6 cellular contexts compared by ENCODE assay signal in genomic region chr9:133477992-133478850, GRCh38. TPM values are rescaled to one million over a fixed set of nuclear protein-coding genes. Genes with fewer than 3 reads are reported as not detected.
DNase-seq lines count a peak whose midpoint lies in the region; ATAC-seq and TF ChIP-seq lines count a peak whose summit lies in the region.

No MANE protein-coding gene starts in this region.

- TF ChIP-seq CTCF in AG10803 (conservative IDR thresholded peaks at IDR 0.05; ENCODE audit: low read length) (no peak), MM.1S (IDR thresholded peaks at IDR 0.05; ENCODE audit: low read length) (no peak), endothelial cell (IDR thresholded peaks at IDR 0.05; ENCODE audit: unreplicated experiment) (no peak)

- DNase-seq in AG10803 (ENCODE audit: low read depth) (peak; percentile 25), MM.1S (no peak), endothelial cell (ENCODE audit: low spot score) (peak; percentile 36), pulmonary artery endothelial cell (ENCODE audit: low read depth, low spot score) (peak; percentile 39), erythroblast (lab: John Stamatoyannopoulos, UW) (no peak)

- no peak overlapping the region for H3K27ac ChIP-seq in MM.1S (ENCODE audit: low read length)

- peak overlapping the region; percentile 79 for H3K4me3 Mint-ChIP-seq in endothelial cell (ENCODE audit: unreplicated experiment)

- no peak overlapping the region for H3K27ac Mint-ChIP-seq in endothelial cell (ENCODE audit: unreplicated experiment)

- peaks cover 5% of the 10 kb centered on the region for H3K27me3 Mint-ChIP-seq in endothelial cell (ENCODE audit: unreplicated experiment)

- H3K36me3 ChIP-seq in MM.1S (replicated peaks; ENCODE audit: insufficient read depth, low read length): no peaks in the 10 kb centered on the region

- peak overlapping the region; percentile 24; the same call in 1 of the 2 replicates for H3K9ac ChIP-seq in MM.1S (ENCODE audit: low read length)

- no peaks in the 10 kb centered on the region for H3K4me1 Mint-ChIP-seq in endothelial cell (ENCODE audit: unreplicated experiment)

- H3K4me1 ChIP-seq in MM.1S (ENCODE audit: low read length): peaks cover 11% of the 10 kb centered on the region

- peak overlapping the region; percentile 69 for H2AFZ ChIP-seq in MM.1S (ENCODE audit: low read length)

- peaks cover 3% of the 10 kb centered on the region for H3K36me3 Mint-ChIP-seq in endothelial cell (ENCODE audit: low read depth, unreplicated experiment)

- H3K4me2 ChIP-seq in MM.1S (ENCODE audit: low read depth, low read length): peak overlapping the region; percentile 90

- H3K9me3 ChIP-seq in MM.1S (replicated peaks; ENCODE audit: insufficient read depth, low read length): no peaks in the 10 kb centered on the region

- ATAC-seq in GM19452 (IDR thresholded peaks at IDR 0.05; ENCODE audit: unreplicated experiment): peak; percentile 38

- H4K20me1 ChIP-seq in MM.1S (ENCODE audit: insufficient read depth, low read length): no peaks in the 10 kb centered on the region

- no peaks in the 10 kb centered on the region for H3F3A ChIP-seq in MM.1S (ENCODE audit: insufficient read depth, low read length)

- no peaks in the 10 kb centered on the region for H3K9me3 Mint-ChIP-seq in endothelial cell (ENCODE audit: unreplicated experiment)

- H3K4me3 ChIP-seq in AG10803 (ENCODE audit: low read length) (peak overlapping the region; percentile 63), MM.1S (ENCODE audit: low read length) (peak overlapping the region; percentile 56)

- H3K9me2 ChIP-seq in MM.1S (replicated peaks; ENCODE audit: insufficient read depth, low read length): no peaks in the 10 kb centered on the region

- H3K79me2 ChIP-seq in MM.1S (ENCODE audit: low read length): no peaks in the 10 kb centered on the region

- H3K27me3 ChIP-seq in MM.1S (replicated peaks; ENCODE audit: insufficient read depth, low read length): peaks cover 34% of the 10 kb centered on the region

- no peak for TF ChIP-seq POLR2A in erythroblast (IDR thresholded peaks at IDR 0.05; ENCODE audit: low read length)

RNA-seq across cellular contexts. Expression of gene SLC2A6, which starts 0.7 kb away (rescaled TPM):
- total RNA-seq in endothelial cell (ENCODE audit: unreplicated experiment): 32.5 TPM
- total RNA-seq in pulmonary artery endothelial cell: 36.0 and 42.3 TPM in 2 replicates

RNA-seq across cellular contexts. Expression of gene CACFD1, which starts 18.4 kb away (rescaled TPM):
- total RNA-seq in endothelial cell (ENCODE audit: unreplicated experiment): 34.3 TPM
- total RNA-seq in pulmonary artery endothelial cell: 6.1 and 8.2 TPM in 2 replicates

RNA-seq across cellular contexts. Expression of gene MYMK, which starts 46.5 kb away (rescaled TPM):
- not detected for total RNA-seq in endothelial cell (ENCODE audit: unreplicated experiment)
- not detected in 2 replicates for total RNA-seq in pulmonary artery endothelial cell

RNA-seq across cellular contexts. Expression of gene ADAMTS13, which starts 56.1 kb away (rescaled TPM):
- total RNA-seq in endothelial cell (ENCODE audit: unreplicated experiment): 9.1 TPM
- 0.53 and 0.66 TPM in 2 replicates for total RNA-seq in pulmonary artery endothelial cell

RNA-seq across cellular contexts. Expression of gene ADAMTSL2, which starts 56.3 kb away (rescaled TPM):
- total RNA-seq in endothelial cell (ENCODE audit: unreplicated experiment): 5.9 TPM
- not detected in 2 replicates for total RNA-seq in pulmonary artery endothelial cell

Comparison
In these comparisons a context has a peak if more than half of its experiments do, and no peak if none do; other contexts are left out.
1. DNase-seq: peak in AG10803 (single experiment), endothelial cell (single experiment) and pulmonary artery endothelial cell (single experiment); none in MM.1S (single experiment) and erythroblast (0 of 2).